In genomic region chr5:12277504-12278192, GRCh38 we compare ENCODE assay signal across 1 cellular context.
TF ChIP-seq lines count a peak whose summit lies in the region.

No MANE protein-coding gene starts in this region.

TF ChIP-seq in GM23338, 12 proteins besides CTCF, POLR2A, EP300 and RAD21 (continued from another document):
- TF ChIP-seq ETS1 (IDR thresholded peaks at IDR 0.05) (no peak), NANOG (IDR thresholded peaks at IDR 0.05; ENCODE audit: borderline replicate concordance) (no peak), ZNF462 (CRISPR knock-in tag; IDR thresholded peaks at IDR 0.05) (no peak), ZNF331 (CRISPR knock-in tag; IDR thresholded peaks at IDR 0.05; ENCODE audit: low read depth) (no peak), POLR2AphosphoS5 (IDR thresholded peaks at IDR 0.05; ENCODE audit: low read depth) (no peak), JUNB (IDR thresholded peaks at IDR 0.05; ENCODE audit: unreplicated experiment) (no peak), REST (IDR thresholded peaks at IDR 0.05; ENCODE audit: unreplicated experiment) (no peak), STAT1 (IDR thresholded peaks at IDR 0.05; ENCODE audit: unreplicated experiment) (no peak), EZH2phosphoT487 (IDR thresholded peaks at IDR 0.05; ENCODE audit: unreplicated experiment) (no peak)
TF ChIP-seq in GM23338: peak in this region for 0.
